Comparison of ENCODE assay signal across 1 cellular context in the genomic region with DNA sequence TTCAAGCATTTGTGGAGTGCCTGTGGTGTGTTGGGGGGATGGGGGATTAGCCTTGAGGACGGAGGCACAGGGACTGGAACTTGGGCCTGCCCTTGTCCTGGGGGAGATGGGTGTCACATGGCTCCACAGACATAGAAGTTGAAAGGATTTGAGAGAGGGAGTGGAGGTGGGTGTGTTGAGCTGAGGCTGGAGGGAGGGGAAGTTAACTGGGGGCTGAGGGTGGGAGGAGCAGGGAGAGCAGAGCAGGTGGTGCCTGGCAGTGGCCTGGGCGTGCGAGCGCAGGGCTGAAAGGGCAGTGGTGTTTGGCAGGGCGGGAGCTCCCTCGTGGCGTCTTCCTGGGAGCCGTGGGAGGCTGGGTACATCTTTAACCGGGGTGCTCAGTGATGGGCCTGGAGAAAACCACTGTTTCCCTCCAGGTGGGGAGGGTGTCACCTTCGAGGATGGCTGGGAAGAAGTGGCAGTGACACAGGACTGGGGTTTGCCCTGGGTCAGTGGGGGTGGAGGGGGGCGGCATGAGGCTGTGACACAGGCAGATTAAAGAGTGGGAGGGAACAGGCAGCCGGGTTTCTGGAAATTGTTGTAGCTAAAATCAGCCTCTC.
A peak's percentile ranks its signal among the peaks of the same experiment; 100 is the strongest.
TF ChIP-seq lines count a peak whose summit lies in the region.

No MANE protein-coding gene starts in this region.

TF ChIP-seq in HEK293, 187 proteins besides CTCF, POLR2A, EP300 and RAD21 (continued from another document):
- TF ChIP-seq PRDM2 (tag by site-specific recombination; IDR thresholded peaks at IDR 0.05; ENCODE audit: borderline replicate concordance) (no peak), EGR2 (tag by site-specific recombination; IDR thresholded peaks at IDR 0.05; ENCODE audit: low read depth) (peak; percentile 81), ZFHX2 (tag by site-specific recombination; conservative IDR thresholded peaks at IDR 0.05) (peak; percentile 71), ZNF621 (tag by site-specific recombination; IDR thresholded peaks at IDR 0.05) (no peak), OVOL3 (tag by site-specific recombination; IDR thresholded peaks at IDR 0.05) (no peak)
